Comparison of ENCODE assay signal across 22 cellular contexts in genomic region chr5:127582723-127583370, GRCh38.
"Had no signal": no experiment of that assay in that cellular context is flagged by ENCODE, and none has a peak within 500 bp of the region (broad histone marks: within the 10 kb centered on the region; RNA-seq: fewer than 3 reads in every experiment).

No MANE protein-coding gene starts in this region.

- H3K4me3 Mint-ChIP-seq: activated naive CD8-positive, alpha-beta T cell treated with anti-CD3 and anti-CD28 coated beads for 36 hours; activated T-helper 17 cell treated with anti-CD3 and anti-CD28 coated beads, Interleukin-2, amount 50 U/mL, for 72 hours; immature natural killer cell; nephron progenitor cell had no signal

- H3K9me3 ChIP-seq: body of pancreas, lower lobe of right lung had no signal

- H3K27ac Mint-ChIP-seq: activated naive CD8-positive, alpha-beta T cell treated with anti-CD3 and anti-CD28 coated beads for 36 hours; activated T-helper 17 cell treated with anti-CD3 and anti-CD28 coated beads, Interleukin-2, amount 50 U/mL, for 72 hours; immature natural killer cell; nephron progenitor cell had no signal

- H3K27me3 ChIP-seq: body of pancreas had no signal

- DNase-seq: activated CD4-positive, alpha-beta T cell treated with anti-CD3 and anti-CD28 coated beads for 1 hour; activated CD4-positive, alpha-beta T cell treated with anti-CD3 and anti-CD28 coated beads, Interleukin-2, amount 50 U/mL, for 48 hours; activated naive CD4-positive, alpha-beta T cell; activated naive CD8-positive, alpha-beta T cell treated with anti-CD3 and anti-CD28 coated beads for 36 hours; amniotic stem cell; body of pancreas; central memory CD4-positive, alpha-beta T cell; foreskin melanocyte; immature natural killer cell; kidney glomerular epithelial cell; lower lobe of right lung; nephron progenitor cell; occipital lobe; posterior cingulate gyrus; stimulated activated naive CD8-positive, alpha-beta T cell treated with anti-CD3 and anti-CD28 coated beads, Interleukin-15, Interleukin-2, amounts not matched to agents 100 U/mL and 50 U/mL, for 24 hours; SW 1271; trophoblast cell; WERI-Rb-1 had no signal

- H3K36me3 ChIP-seq: lower lobe of right lung, WERI-Rb-1 had no signal

- H3K4me1 ChIP-seq: body of pancreas, lower lobe of right lung had no signal

- FAIRE-seq: endometrium had no signal

- ATAC-seq: activated T-helper 17 cell treated with anti-CD3 and anti-CD28 coated beads, Interleukin-2, amount 50 U/mL, for 72 hours; body of pancreas; stimulated activated naive CD8-positive, alpha-beta T cell treated with anti-CD3 and anti-CD28 coated beads, Interleukin-15, Interleukin-2, amounts not matched to agents 100 U/mL and 50 U/mL, for 24 hours had no signal

- H3K36me3 Mint-ChIP-seq: activated naive CD8-positive, alpha-beta T cell treated with anti-CD3 and anti-CD28 coated beads for 36 hours; immature natural killer cell had no signal

- H3K4me3 ChIP-seq: body of pancreas, coronary artery, lower lobe of right lung, skin epidermis had no signal

- H3K4me1 Mint-ChIP-seq: activated T-helper 17 cell treated with anti-CD3 and anti-CD28 coated beads, Interleukin-2, amount 50 U/mL, for 72 hours had no signal

- H3K9me3 Mint-ChIP-seq: activated naive CD8-positive, alpha-beta T cell treated with anti-CD3 and anti-CD28 coated beads for 36 hours; activated T-helper 17 cell treated with anti-CD3 and anti-CD28 coated beads, Interleukin-2, amount 50 U/mL, for 72 hours had no signal

- H3K27ac ChIP-seq: body of pancreas, coronary artery, lower lobe of right lung, skin epidermis, WERI-Rb-1 had no signal
